In the genomic region with DNA sequence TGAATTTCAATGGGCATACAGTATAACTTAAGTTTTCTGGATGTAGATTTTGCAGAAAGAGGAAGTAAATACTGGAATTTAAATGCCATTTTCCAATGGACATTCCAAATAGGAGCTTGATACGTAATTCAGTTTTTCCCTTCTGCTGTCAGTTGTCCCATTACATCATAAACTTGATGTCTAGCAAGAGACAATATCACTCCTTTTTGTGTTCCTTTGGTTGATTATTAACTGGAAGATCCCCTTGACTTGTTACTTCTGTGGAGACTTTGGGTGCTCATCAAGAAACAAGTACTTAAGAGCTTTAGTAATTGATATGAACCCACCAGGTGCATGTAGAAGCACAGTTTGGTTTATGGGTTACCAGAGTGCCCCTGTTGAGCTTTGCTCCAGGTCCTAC, we compare ENCODE assay signal across 20 cellular contexts.
A peak's percentile ranks its signal among the peaks of the same experiment; 100 is the strongest.
DNase-seq lines count a peak whose midpoint lies in the region; ATAC-seq and TF ChIP-seq lines count a peak whose summit lies in the region.
"Had no signal": no experiment of that assay in that cellular context is flagged by ENCODE, and none has a peak within 500 bp of the region (broad histone marks: within the 10 kb centered on the region; RNA-seq: fewer than 3 reads in every experiment).

No MANE protein-coding gene starts in this region.

- peaks cover 4% of the 10 kb centered on the region for H3F3A ChIP-seq in neural cell (ENCODE audit: insufficient read depth, low read length, poor library complexity, severe bottlenecking)

- H3K9ac ChIP-seq in neural cell (ENCODE audit: low read length) = no peak overlapping the region
- H3K9ac ChIP-seq: KMS-11 had no signal

- no peak for TF ChIP-seq RAD21 in neural cell (conservative IDR thresholded peaks at IDR 0.05)

- H3K79me2 ChIP-seq in neural cell (replicated peaks; ENCODE audit: insufficient read depth, low read length) = peaks cover 35% of the 10 kb centered on the region

- peak in 2 of 3 experiments; percentile 33 to 73 for DNase-seq in NCI-H1417 (lab: John Stamatoyannopoulos, UW)
- DNase-seq in NCI-H1417 treated with DMSO at 0.1 percent for 48 hours (lab: John Stamatoyannopoulos, UW) = no peak
- peak; percentile 34 for DNase-seq in NCI-H1092 (lab: John Stamatoyannopoulos, UW)
- DNase-seq in WERI-Rb-1 = no peak
- DNase-seq: activated CD4-positive, alpha-beta T cell treated with anti-CD3 and anti-CD28 coated beads, Interleukin-2, amount 50 U/mL, for 1 hour; activated naive CD8-positive, alpha-beta T cell treated with anti-CD3 and anti-CD28 coated beads, Interleukin-2, amount 50 U/mL, for 24 hours; activated T-cell treated with anti-CD3 and anti-CD28 coated beads, Interleukin-2, amount 50 U/mL, for 72 hours; CD4-positive, alpha-beta T cell; endodermal cell; foreskin keratinocyte; GF-D8; mesenchymal stem cell; SJCRH30; stimulated activated naive B cell treated with anti-CD40 and anti-IgM and Interleukin-4, amounts not matched to agents 10 μg/mL and 1 μg/mL and 100 μg/mL, for 72 hours; upper lobe of right lung had no signal

- no peak for TF ChIP-seq EP300 in neural cell (conservative IDR thresholded peaks at IDR 0.05; ENCODE audit: poor library complexity, severe bottlenecking)

- no peaks in the 10 kb centered on the region for H3K9me3 ChIP-seq in neural cell (ENCODE audit: low read length)
- no peaks in the 10 kb centered on the region for H3K9me3 ChIP-seq in WERI-Rb-1 (ENCODE audit: severe bottlenecking)
- H3K9me3 ChIP-seq: SJCRH30, upper lobe of right lung had no signal

- H2AFZ ChIP-seq in neural cell (ENCODE audit: low read depth, low read length) = no peak overlapping the region

- H3K27ac ChIP-seq in neural cell (ENCODE audit: low read length) (peak overlapping the region; percentile 60), WERI-Rb-1 (no peak overlapping the region)
- H3K27ac ChIP-seq: foreskin keratinocyte, KMS-11, SJCRH30, upper lobe of right lung had no signal

- H4K20me1 ChIP-seq in neural cell (ENCODE audit: insufficient read depth) = peaks cover 29% of the 10 kb centered on the region

- peak; percentile 41 for ATAC-seq in GM21825 (IDR thresholded peaks at IDR 0.05; ENCODE audit: unreplicated experiment)
- ATAC-seq in activated CD4-positive, CD25-positive, alpha-beta regulatory T cell treated with anti-CD3 and anti-CD28 coated beads, Interleukin-2, amount 50 U/mL, for 24 hours = no peak
- ATAC-seq in GM18873 (IDR thresholded peaks at IDR 0.05; ENCODE audit: low FRiP score, unreplicated experiment) = no peak
- ATAC-seq: activated naive CD8-positive, alpha-beta T cell treated with anti-CD3 and anti-CD28 coated beads, Interleukin-2, amount 50 U/mL, for 24 hours; activated T-cell treated with anti-CD3 and anti-CD28 coated beads, Interleukin-2, amount 50 U/mL, for 72 hours; foreskin keratinocyte had no signal

- H3K4me3 ChIP-seq in neural cell (ENCODE audit: low read length) = no peak overlapping the region
- H3K4me3 ChIP-seq in WERI-Rb-1 (ENCODE audit: low read depth, low read length) = no peak overlapping the region
- H3K4me3 ChIP-seq: SJCRH30, upper lobe of right lung had no signal

- TF ChIP-seq CTCF in neural cell (IDR thresholded peaks at IDR 0.05; ENCODE audit: poor library complexity, severe bottlenecking) = no peak
- TF ChIP-seq CTCF in WERI-Rb-1 (IDR thresholded peaks at IDR 0.05; ENCODE audit: low read depth, low read length) = no peak

- no peaks in the 10 kb centered on the region for H3K27me3 ChIP-seq in neural cell (ENCODE audit: insufficient read depth, low read depth, low read length)
- peaks cover 80% of the 10 kb centered on the region for H3K27me3 ChIP-seq in WERI-Rb-1 (ENCODE audit: insufficient read depth, low read depth, severe bottlenecking)
- H3K27me3 ChIP-seq: foreskin keratinocyte, SJCRH30, upper lobe of right lung had no signal

- H3K4me2 ChIP-seq in neural cell (ENCODE audit: low read length) = no peak overlapping the region
- H3K4me2 ChIP-seq: KMS-11 had no signal

- H3K9me2 ChIP-seq in neural cell (ENCODE audit: insufficient read depth, low read length) = no peaks in the 10 kb centered on the region

- H3K36me3 ChIP-seq in neural cell (ENCODE audit: insufficient read depth, low read length) = no peaks in the 10 kb centered on the region
- no peaks in the 10 kb centered on the region for H3K36me3 ChIP-seq in WERI-Rb-1
- H3K36me3 ChIP-seq: SJCRH30, upper lobe of right lung had no signal

TF ChIP-seq in neural cell, 6 proteins besides CTCF, POLR2A, EP300 and RAD21:
- TF ChIP-seq MXI1 (conservative IDR thresholded peaks at IDR 0.05; ENCODE audit: poor library complexity, severe bottlenecking) (no peak), POLR2AphosphoS5 (IDR thresholded peaks at IDR 0.05) (no peak), TAF1 (IDR thresholded peaks at IDR 0.05; ENCODE audit: low read depth) (no peak), SMC3 (conservative IDR thresholded peaks at IDR 0.05; ENCODE audit: poor library complexity) (no peak), EZH2 (IDR thresholded peaks at IDR 0.05; ENCODE audit: borderline replicate concordance, insufficient read depth, low read length, poor library complexity, severe bottlenecking) (no peak)
- TF ChIP-seq, protein P1, sequence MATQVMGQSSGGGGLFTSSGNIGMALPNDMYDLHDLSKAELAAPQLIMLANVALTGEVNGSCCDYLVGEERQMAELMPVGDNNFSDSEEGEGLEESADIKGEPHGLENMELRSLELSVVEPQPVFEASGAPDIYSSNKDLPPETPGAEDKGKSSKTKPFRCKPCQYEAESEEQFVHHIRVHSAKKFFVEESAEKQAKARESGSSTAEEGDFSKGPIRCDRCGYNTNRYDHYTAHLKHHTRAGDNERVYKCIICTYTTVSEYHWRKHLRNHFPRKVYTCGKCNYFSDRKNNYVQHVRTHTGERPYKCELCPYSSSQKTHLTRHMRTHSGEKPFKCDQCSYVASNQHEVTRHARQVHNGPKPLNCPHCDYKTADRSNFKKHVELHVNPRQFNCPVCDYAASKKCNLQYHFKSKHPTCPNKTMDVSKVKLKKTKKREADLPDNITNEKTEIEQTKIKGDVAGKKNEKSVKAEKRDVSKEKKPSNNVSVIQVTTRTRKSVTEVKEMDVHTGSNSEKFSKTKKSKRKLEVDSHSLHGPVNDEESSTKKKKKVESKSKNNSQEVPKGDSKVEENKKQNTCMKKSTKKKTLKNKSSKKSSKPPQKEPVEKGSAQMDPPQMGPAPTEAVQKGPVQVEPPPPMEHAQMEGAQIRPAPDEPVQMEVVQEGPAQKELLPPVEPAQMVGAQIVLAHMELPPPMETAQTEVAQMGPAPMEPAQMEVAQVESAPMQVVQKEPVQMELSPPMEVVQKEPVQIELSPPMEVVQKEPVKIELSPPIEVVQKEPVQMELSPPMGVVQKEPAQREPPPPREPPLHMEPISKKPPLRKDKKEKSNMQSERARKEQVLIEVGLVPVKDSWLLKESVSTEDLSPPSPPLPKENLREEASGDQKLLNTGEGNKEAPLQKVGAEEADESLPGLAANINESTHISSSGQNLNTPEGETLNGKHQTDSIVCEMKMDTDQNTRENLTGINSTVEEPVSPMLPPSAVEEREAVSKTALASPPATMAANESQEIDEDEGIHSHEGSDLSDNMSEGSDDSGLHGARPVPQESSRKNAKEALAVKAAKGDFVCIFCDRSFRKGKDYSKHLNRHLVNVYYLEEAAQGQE (IDR thresholded peaks at IDR 0.05; ENCODE audit: borderline replicate concordance) = no peak

Comparison
In these comparisons a context has a peak if more than half of its experiments do, and no peak if none do; other contexts are left out.
1. DNase-seq: peak in NCI-H1417 (2 of 3) and NCI-H1092 (single experiment); none in NCI-H1417 treated with DMSO at 0.1 percent for 48 hours (single experiment) and WERI-Rb-1 (single experiment).